In genomic region chr22:22070371-22070824, GRCh38 we compare ENCODE assay signal across 23 cellular contexts.
"Had no signal": no experiment of that assay in that cellular context is flagged by ENCODE, and none has a peak within 500 bp of the region (broad histone marks: within the 10 kb centered on the region; RNA-seq: fewer than 3 reads in every experiment).

No MANE protein-coding gene starts in this region.

- DNase-seq: activated CD4-positive, alpha-beta T cell treated with anti-CD3 and anti-CD28 coated beads for 1 hour; activated CD4-positive, alpha-beta T cell treated with anti-CD3 and anti-CD28 coated beads, Interleukin-2, amount 50 U/mL, for 48 hours; activated effector memory CD4-positive, alpha-beta T cell treated with anti-CD3 and anti-CD28 coated beads, Interleukin-2, amount 50 U/mL, for 16 hours; activated T-cell treated with anti-CD3 and anti-CD28 coated beads, Interleukin-2, amount 50 U/mL, for 24 hours; central memory CD4-positive, alpha-beta T cell; cortex of kidney; effector CD4-positive, alpha-beta T cell; heart left ventricle; mucosa of descending colon; naive thymus-derived CD4-positive, alpha-beta T cell; posterior cingulate gyrus; stimulated activated CD4-positive, alpha-beta T cell treated with anti-CD3 and anti-CD28 coated beads, Interleukin-15, amount 100 ng/mL, for 24 hours; stimulated activated CD4-positive, alpha-beta T cell treated with anti-CD3 and anti-CD28 coated beads, Interleukin-4, amount 100 ng/mL, for 1 hour; stimulated activated naive CD4-positive, alpha-beta T cell treated with Interleukin-2 at 50 U/mL for 16 hours; substantia nigra; T-helper 1 cell; T1000 had no signal

- H3K36me3 Mint-ChIP-seq: activated naive CD4-positive, alpha-beta T cell treated with anti-CD3 and anti-CD28 coated beads, Interleukin-2, amount 50 U/mL, for 24 hours; naive thymus-derived CD4-positive, alpha-beta T cell had no signal

- H3K27ac Mint-ChIP-seq: activated naive CD4-positive, alpha-beta T cell treated with anti-CD3 and anti-CD28 coated beads, Interleukin-2, amount 50 U/mL, for 24 hours; activated T-cell treated with anti-CD3 and anti-CD28 coated beads, Interleukin-2, amount 50 U/mL, for 24 hours; naive thymus-derived CD4-positive, alpha-beta T cell had no signal

- ATAC-seq: heart left ventricle; mucosa of descending colon; naive thymus-derived CD4-positive, alpha-beta T cell had no signal

- H3K27me3 ChIP-seq: neutrophil, tibial nerve, vagina had no signal

- H3K4me3 Mint-ChIP-seq: activated naive CD4-positive, alpha-beta T cell treated with anti-CD3 and anti-CD28 coated beads, Interleukin-2, amount 50 U/mL, for 24 hours; activated T-cell treated with anti-CD3 and anti-CD28 coated beads, Interleukin-2, amount 50 U/mL, for 24 hours; naive thymus-derived CD4-positive, alpha-beta T cell had no signal

- H3K4me1 Mint-ChIP-seq: activated naive CD4-positive, alpha-beta T cell treated with anti-CD3 and anti-CD28 coated beads, Interleukin-2, amount 50 U/mL, for 24 hours had no signal

- H3K4me1 ChIP-seq: heart left ventricle, vagina had no signal

- H3K36me3 ChIP-seq: heart left ventricle, neutrophil, tibial nerve, vagina had no signal

- H3K9me3 ChIP-seq: heart left ventricle, mucosa of descending colon, neutrophil, tibial nerve, vagina had no signal

- H3K27ac ChIP-seq: heart left ventricle, neutrophil, tibial nerve, vagina had no signal

- FAIRE-seq: endothelial cell of umbilical vein had no signal

- H3K9me3 Mint-ChIP-seq: activated naive CD4-positive, alpha-beta T cell treated with anti-CD3 and anti-CD28 coated beads, Interleukin-2, amount 50 U/mL, for 24 hours; activated T-cell treated with anti-CD3 and anti-CD28 coated beads, Interleukin-2, amount 50 U/mL, for 24 hours; naive thymus-derived CD4-positive, alpha-beta T cell had no signal

- H3K4me3 ChIP-seq: heart left ventricle, lung, mucosa of descending colon, tibial nerve, vagina had no signal
